ENCODE assay signal across 21 cellular contexts in the genomic region with DNA sequence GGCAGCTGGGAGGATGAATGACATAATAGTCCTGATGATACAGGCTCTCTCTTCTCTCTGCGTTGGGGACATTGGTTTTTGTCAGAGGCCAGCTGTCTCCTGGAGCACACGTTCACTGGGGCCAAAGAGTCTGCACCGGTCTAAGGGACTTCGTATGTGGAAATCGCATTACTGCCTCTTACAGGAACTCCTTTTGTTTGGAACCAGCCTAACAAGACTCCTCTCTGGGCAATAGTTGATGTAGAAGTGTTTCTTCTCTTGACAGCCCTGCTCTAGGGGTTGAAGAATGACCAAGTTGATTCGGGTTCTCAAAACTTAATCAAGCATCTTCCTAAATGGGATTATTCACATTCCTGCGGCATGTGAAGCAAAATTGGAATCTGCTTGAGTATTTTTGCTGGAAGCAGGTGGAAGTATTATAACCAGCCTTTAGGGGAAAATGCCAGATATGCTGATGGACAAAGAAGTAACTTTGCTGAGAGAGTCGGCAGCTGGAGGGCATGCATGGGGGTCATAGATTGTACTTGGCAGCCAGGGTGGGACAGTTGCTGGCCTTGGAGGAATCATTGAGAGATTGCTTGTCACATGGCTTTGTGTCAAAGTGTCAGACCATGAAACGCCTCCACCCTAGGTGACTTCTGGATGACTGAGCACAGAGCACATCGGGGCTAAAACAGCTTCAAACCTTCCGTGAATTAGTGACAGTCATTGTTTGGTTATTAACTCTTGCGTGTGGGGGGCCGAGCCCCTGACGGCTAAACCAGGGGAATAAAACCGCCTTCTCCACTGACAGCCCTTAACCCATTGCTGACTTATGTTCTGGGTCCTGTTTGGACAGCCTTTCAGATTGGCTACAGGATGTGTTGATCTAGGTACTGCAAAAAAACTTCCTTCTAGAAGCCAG. TPM values are rescaled to one million over a fixed set of nuclear protein-coding genes. Genes with fewer than 3 reads are reported as not detected.
DNase-seq lines count a peak whose midpoint lies in the region; ATAC-seq and TF ChIP-seq lines count a peak whose summit lies in the region.
"Had no signal": no experiment of that assay in that cellular context is flagged by ENCODE, and none has a peak within 500 bp of the region (broad histone marks: within the 10 kb centered on the region; RNA-seq: fewer than 3 reads in every experiment).

No MANE protein-coding gene starts in this region.

- H3K9me3 Mint-ChIP-seq in endodermal cell (no peaks in the 10 kb centered on the region), progenitor cell of endocrine pancreas (ENCODE audit: low read depth) (no peaks in the 10 kb centered on the region)
- H3K9me3 Mint-ChIP-seq: HFFc6; memory B cell; T-helper 1 cell treated with Interleukin-12 subunit alpha and Interleukin-12 subunit beta and Interleukin-4 antibody, amounts not matched to agents 30 μg/mL and 1 μg/mL, for 36 hours had no signal

- H3K9ac ChIP-seq in endodermal cell (ENCODE audit: extremely low read depth, low read length, poor library complexity, severe bottlenecking), result no peak overlapping the region

- H3K9me3 ChIP-seq in endodermal cell (ENCODE audit: control insufficient read depth, low read length), result peaks cover 6% of the 10 kb centered on the region
- H3K9me3 ChIP-seq: gastrocnemius medialis had no signal

- DNase-seq in endodermal cell, result peak; percentile 55
- DNase-seq in renal cortical epithelial cell (ENCODE audit: low read depth), result peak; percentile 95
- no peak for DNase-seq in EL
- no peak for DNase-seq in NCI-H2196 (lab: John Stamatoyannopoulos, UW; ENCODE audit: unreplicated experiment)
- no peak for DNase-seq in left lobe of liver (ENCODE audit: low spot score)
- DNase-seq in progenitor cell of endocrine pancreas (ENCODE audit: low spot score, unreplicated experiment), result no peak
- DNase-seq: activated gamma-delta T cell treated with Interleukin-2 at 50 U/mL for 16 hours; amygdala; Calu3; gastrocnemius medialis; GF-D8; HFFc6; NCI-H1417; SHP77; stimulated activated CD4-positive, alpha-beta T cell treated with anti-CD3 and anti-CD28 coated beads, Interleukin-2, amount 100 ng/mL, for 48 hours had no signal

- H3K27ac ChIP-seq in endodermal cell (ENCODE audit: low read depth, low read length), result no peak overlapping the region
- H3K27ac ChIP-seq: gastrocnemius medialis had no signal

- H3K36me3 ChIP-seq in endodermal cell (ENCODE audit: control insufficient read depth, insufficient read depth, low read length), result no peaks in the 10 kb centered on the region
- H3K36me3 ChIP-seq: gastrocnemius medialis had no signal

- H3K4me1 Mint-ChIP-seq in endodermal cell (peaks cover 18% of the 10 kb centered on the region), progenitor cell of endocrine pancreas (ENCODE audit: low read depth) (peaks cover 2% of the 10 kb centered on the region)

- H3K27me3 Mint-ChIP-seq in endodermal cell (ENCODE audit: insufficient read depth), result peaks cover 2% of the 10 kb centered on the region
- peaks cover 9% of the 10 kb centered on the region for H3K27me3 Mint-ChIP-seq in progenitor cell of endocrine pancreas

- no peaks in the 10 kb centered on the region for H3K27me3 ChIP-seq in endodermal cell (ENCODE audit: control insufficient read depth, insufficient read depth, low read length, poor library complexity, severe bottlenecking)
- H3K27me3 ChIP-seq: gastrocnemius medialis had no signal

- H3K27ac Mint-ChIP-seq in endodermal cell (no peak overlapping the region), progenitor cell of endocrine pancreas (no peak overlapping the region)
- H3K27ac Mint-ChIP-seq: HFFc6; memory B cell; T-helper 1 cell treated with Interleukin-12 subunit alpha and Interleukin-12 subunit beta and Interleukin-4 antibody, amounts not matched to agents 30 μg/mL and 1 μg/mL, for 36 hours had no signal

- ATAC-seq in GM18909 (IDR thresholded peaks at IDR 0.05; ENCODE audit: poor library complexity, unreplicated experiment) (peak; percentile 60), HG03378 (IDR thresholded peaks at IDR 0.05; ENCODE audit: unreplicated experiment) (peak; percentile 54), left lobe of liver (no peak)
- ATAC-seq: gastrocnemius medialis had no signal

- 68 to 72% methylated on average over 13 to 15 of the region's 15 CpGs for WGBS in endodermal cell (ENCODE audit: insufficient coverage in 1 of 2, insufficient read length in 1 of 2), 2 experiments

- H3K36me3 Mint-ChIP-seq in endodermal cell (ENCODE audit: low read depth) (no peaks in the 10 kb centered on the region), progenitor cell of endocrine pancreas (ENCODE audit: insufficient read depth) (no peaks in the 10 kb centered on the region)
- H3K36me3 Mint-ChIP-seq: memory B cell had no signal

- H3K4me3 ChIP-seq in endodermal cell (ENCODE audit: low read length), result no peak overlapping the region
- H3K4me3 ChIP-seq: gastrocnemius medialis had no signal

- H3K4me1 ChIP-seq in endodermal cell (ENCODE audit: control insufficient read depth, insufficient read depth, low read length), result peaks cover 7% of the 10 kb centered on the region
- H3K4me1 ChIP-seq: gastrocnemius medialis had no signal

- no peak for TF ChIP-seq CTCF in endodermal cell (conservative IDR thresholded peaks at IDR 0.05)
- TF ChIP-seq CTCF in progenitor cell of endocrine pancreas (IDR thresholded peaks at IDR 0.05; ENCODE audit: unreplicated experiment), result no peak

- H3K4me3 Mint-ChIP-seq in endodermal cell (no peak overlapping the region), progenitor cell of endocrine pancreas (ENCODE audit: low read depth) (no peak overlapping the region)
- H3K4me3 Mint-ChIP-seq: HFFc6; memory B cell; T-helper 1 cell treated with Interleukin-12 subunit alpha and Interleukin-12 subunit beta and Interleukin-4 antibody, amounts not matched to agents 30 μg/mL and 1 μg/mL, for 36 hours had no signal

RNA-seq across cellular contexts. Expression of a gene that starts 34.4 kb away (rescaled TPM):
- total RNA-seq in endodermal cell, result 1 to 10 TPM; 4.2 to 6.4 TPM
- polyA plus RNA-seq in endodermal cell (2013, experiment 1 of 2), result 1.1 TPM
- polyA plus RNA-seq in endodermal cell (2013, experiment 2 of 2), result 1.7 TPM
- 12.7 and 102 TPM in 2 replicates for total RNA-seq in renal cortical epithelial cell
- total RNA-seq in left lobe of liver, result 2.6 TPM
- total RNA-seq in progenitor cell of endocrine pancreas, result 1.1 and 2.2 TPM in 2 replicates
- total RNA-seq: endothelial cell of umbilical vein, gastrocnemius medialis, HFFc6, LHCN-M2 had no signal
- polyA plus RNA-seq: endothelial cell of umbilical vein had no signal

Comparison
In these comparisons a context has a peak if more than half of its experiments do, and no peak if none do; other contexts are left out.
1. DNase-seq: peak in endodermal cell (single experiment) and renal cortical epithelial cell (single experiment); none in EL (single experiment), NCI-H2196 (single experiment), left lobe of liver (single experiment) and progenitor cell of endocrine pancreas (single experiment).